Comparison of ENCODE assay signal across 29 cellular contexts in the genomic region with DNA sequence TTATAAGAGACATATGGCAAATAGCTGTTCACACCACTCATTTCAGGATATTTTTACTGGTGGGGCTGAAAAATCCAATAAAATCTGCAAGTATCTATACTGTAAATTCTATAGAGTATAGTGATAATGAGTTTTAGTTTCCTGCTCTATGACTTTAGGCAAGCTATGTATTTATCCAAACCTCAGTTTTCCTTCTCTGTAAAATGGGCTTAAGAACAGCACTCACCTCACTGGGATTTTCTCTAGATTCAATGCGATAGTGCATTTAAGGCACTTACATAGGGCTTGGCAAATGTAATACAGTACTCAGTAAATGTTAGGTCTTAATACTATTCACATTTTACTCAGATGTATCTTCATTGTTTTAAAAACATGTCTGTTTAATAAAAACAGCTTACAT.
"Had no signal": no experiment of that assay in that cellular context is flagged by ENCODE, and none has a peak within 500 bp of the region (broad histone marks: within the 10 kb centered on the region; RNA-seq: fewer than 3 reads in every experiment).

No MANE protein-coding gene starts in this region.

- H3K27ac Mint-ChIP-seq: stimulated activated effector memory CD8-positive, alpha-beta T cell treated with anti-CD3 and anti-CD28 coated beads, Interleukin-12 subunit alpha, Interleukin-12 subunit beta, amount 100 ng/mL, for 72 hours; stimulated activated memory B cell treated with anti-CD40 and anti-IgM and Interleukin-4, amounts not matched to agents 10 μg/mL and 1 μg/mL and 100 μg/mL, for 72 hours; stimulated activated naive B cell treated with anti-CD40 and anti-IgM and Interleukin-4, amounts not matched to agents 10 μg/mL and 1 μg/mL and 100 μg/mL, for 72 hours; stimulated activated naive CD8-positive, alpha-beta T cell treated with anti-CD3 and anti-CD28 coated beads, Interleukin-15, amount 100 ng/mL, for 72 hours; stimulated activated naive CD8-positive, alpha-beta T cell treated with anti-CD3 and anti-CD28 coated beads, Interleukin-15, Interleukin-2, amounts not matched to agents 100 ng/mL and 50 ng/mL, for 24 hours; type B pancreatic cell had no signal

- H3K4me3 ChIP-seq: stomach, suprapubic skin, testis, thoracic aorta, thyroid gland, tibial artery, tibial nerve, transverse colon, upper lobe of left lung, upper lobe of right lung, uterus, vagina had no signal

- H3K27me3 ChIP-seq: testis, thyroid gland, tibial nerve, upper lobe of left lung, uterus, vagina had no signal

- H3K9me3 ChIP-seq: stomach, suprapubic skin, testis, thoracic aorta, thyroid gland, tibial artery, tibial nerve, transverse colon, upper lobe of left lung, upper lobe of right lung, uterus, vagina had no signal

- H3K27ac ChIP-seq: stomach, suprapubic skin, testis, thoracic aorta, thyroid gland, tibial artery, tibial nerve, transverse colon, upper lobe of left lung, upper lobe of right lung, uterus, vagina had no signal

- H3K9me3 Mint-ChIP-seq: stimulated activated effector memory CD8-positive, alpha-beta T cell treated with anti-CD3 and anti-CD28 coated beads, Interleukin-12 subunit alpha, Interleukin-12 subunit beta, amount 100 ng/mL, for 72 hours; stimulated activated memory B cell treated with anti-CD40 and anti-IgM and Interleukin-4, amounts not matched to agents 10 μg/mL and 1 μg/mL and 100 μg/mL, for 72 hours; stimulated activated naive B cell treated with anti-CD40 and anti-IgM and Interleukin-4, amounts not matched to agents 10 μg/mL and 1 μg/mL and 100 μg/mL, for 72 hours; stimulated activated naive CD8-positive, alpha-beta T cell treated with anti-CD3 and anti-CD28 coated beads, Interleukin-15, amount 100 ng/mL, for 72 hours; stimulated activated naive CD8-positive, alpha-beta T cell treated with anti-CD3 and anti-CD28 coated beads, Interleukin-15, Interleukin-2, amounts not matched to agents 100 ng/mL and 50 ng/mL, for 24 hours; type B pancreatic cell had no signal

- H3K36me3 ChIP-seq: stomach, suprapubic skin, thoracic aorta, thyroid gland, tibial artery, tibial nerve, transverse colon, upper lobe of left lung, upper lobe of right lung, uterus, vagina had no signal

- ATAC-seq: stimulated activated effector memory CD8-positive, alpha-beta T cell treated with anti-CD3 and anti-CD28 coated beads, Interleukin-12 subunit alpha, Interleukin-12 subunit beta, amount 100 ng/mL, for 72 hours; stimulated activated memory B cell treated with anti-CD40 and anti-IgM and Interleukin-4, amounts not matched to agents 10 μg/mL and 1 μg/mL and 100 μg/mL, for 72 hours; stimulated activated naive B cell treated with anti-CD40 and anti-IgM and Interleukin-4, amounts not matched to agents 10 μg/mL and 1 μg/mL and 100 μg/mL, for 72 hours; stimulated activated naive CD8-positive, alpha-beta T cell treated with anti-CD3 and anti-CD28 coated beads, Interleukin-15, amount 100 ng/mL, for 72 hours; stimulated activated naive CD8-positive, alpha-beta T cell treated with anti-CD3 and anti-CD28 coated beads, Interleukin-15, Interleukin-2, amounts not matched to agents 100 U/mL and 50 U/mL, for 24 hours; upper lobe of right lung had no signal

- FAIRE-seq: urothelium cell line had no signal

- H3K36me3 Mint-ChIP-seq: stimulated activated effector memory CD8-positive, alpha-beta T cell treated with anti-CD3 and anti-CD28 coated beads, Interleukin-12 subunit alpha, Interleukin-12 subunit beta, amount 100 ng/mL, for 72 hours; stimulated activated memory B cell treated with anti-CD40 and anti-IgM and Interleukin-4, amounts not matched to agents 10 μg/mL and 1 μg/mL and 100 μg/mL, for 72 hours; stimulated activated naive B cell treated with anti-CD40 and anti-IgM and Interleukin-4, amounts not matched to agents 10 μg/mL and 1 μg/mL and 100 μg/mL, for 72 hours; type B pancreatic cell had no signal

- DNase-seq: stimulated activated CD4-positive, alpha-beta T cell treated with anti-CD3 and anti-CD28 coated beads, Interleukin-2, amount 100 ng/mL, for 48 hours; stimulated activated CD4-positive, alpha-beta T cell treated with anti-CD3 and anti-CD28 coated beads, Interleukin-4, amount 100 ng/mL, for 1 hour; stimulated activated CD4-positive, alpha-beta T cell treated with anti-CD3 and anti-CD28 coated beads, Interleukin-4, amount 100 ng/mL, for 24 hours; stimulated activated CD4-positive, alpha-beta T cell treated with anti-CD3 and anti-CD28 coated beads, Interleukin-4, amount 100 ng/mL, for 4 hours; stimulated activated CD8-positive, alpha-beta memory T cell treated with anti-CD3 and anti-CD28 coated beads, Interleukin-4, amount 100 ng/mL, for 48 hours; stimulated activated naive B cell treated with anti-CD40 and anti-IgM and Interleukin-4, amounts not matched to agents 10 μg/mL and 1 μg/mL and 100 μg/mL, for 72 hours; stimulated activated naive CD4-positive, alpha-beta T cell; stimulated activated naive CD4-positive, alpha-beta T cell treated with Interleukin-2 at 50 U/mL for 16 hours; stimulated activated naive CD8-positive, alpha-beta T cell treated with anti-CD3 and anti-CD28 coated beads, Interleukin-15, amount 100 ng/mL, for 72 hours; stimulated activated naive CD8-positive, alpha-beta T cell treated with anti-CD3 and anti-CD28 coated beads, Interleukin-15, Interleukin-2, amounts not matched to agents 100 U/mL and 50 U/mL, for 24 hours; stomach; substantia nigra; testis; thyroid gland; tibial artery; transverse colon; trophoblast cell; upper lobe of left lung; upper lobe of right lung; uterus had no signal

- H3K4me1 Mint-ChIP-seq: stimulated activated effector memory CD8-positive, alpha-beta T cell treated with anti-CD3 and anti-CD28 coated beads, Interleukin-12 subunit alpha, Interleukin-12 subunit beta, amount 100 ng/mL, for 72 hours; stimulated activated memory B cell treated with anti-CD40 and anti-IgM and Interleukin-4, amounts not matched to agents 10 μg/mL and 1 μg/mL and 100 μg/mL, for 72 hours; stimulated activated naive B cell treated with anti-CD40 and anti-IgM and Interleukin-4, amounts not matched to agents 10 μg/mL and 1 μg/mL and 100 μg/mL, for 72 hours; stimulated activated naive CD8-positive, alpha-beta T cell treated with anti-CD3 and anti-CD28 coated beads, Interleukin-15, amount 100 ng/mL, for 72 hours had no signal

- H3K4me3 Mint-ChIP-seq: stimulated activated effector memory CD8-positive, alpha-beta T cell treated with anti-CD3 and anti-CD28 coated beads, Interleukin-12 subunit alpha, Interleukin-12 subunit beta, amount 100 ng/mL, for 72 hours; stimulated activated memory B cell treated with anti-CD40 and anti-IgM and Interleukin-4, amounts not matched to agents 10 μg/mL and 1 μg/mL and 100 μg/mL, for 72 hours; stimulated activated naive B cell treated with anti-CD40 and anti-IgM and Interleukin-4, amounts not matched to agents 10 μg/mL and 1 μg/mL and 100 μg/mL, for 72 hours; stimulated activated naive CD8-positive, alpha-beta T cell treated with anti-CD3 and anti-CD28 coated beads, Interleukin-15, amount 100 ng/mL, for 72 hours; stimulated activated naive CD8-positive, alpha-beta T cell treated with anti-CD3 and anti-CD28 coated beads, Interleukin-15, Interleukin-2, amounts not matched to agents 100 ng/mL and 50 ng/mL, for 24 hours; type B pancreatic cell had no signal

- H3K4me1 ChIP-seq: stomach, suprapubic skin, testis, thyroid gland, tibial artery, tibial nerve, transverse colon, upper lobe of left lung, upper lobe of right lung, uterus, vagina had no signal
